In the genomic region with DNA sequence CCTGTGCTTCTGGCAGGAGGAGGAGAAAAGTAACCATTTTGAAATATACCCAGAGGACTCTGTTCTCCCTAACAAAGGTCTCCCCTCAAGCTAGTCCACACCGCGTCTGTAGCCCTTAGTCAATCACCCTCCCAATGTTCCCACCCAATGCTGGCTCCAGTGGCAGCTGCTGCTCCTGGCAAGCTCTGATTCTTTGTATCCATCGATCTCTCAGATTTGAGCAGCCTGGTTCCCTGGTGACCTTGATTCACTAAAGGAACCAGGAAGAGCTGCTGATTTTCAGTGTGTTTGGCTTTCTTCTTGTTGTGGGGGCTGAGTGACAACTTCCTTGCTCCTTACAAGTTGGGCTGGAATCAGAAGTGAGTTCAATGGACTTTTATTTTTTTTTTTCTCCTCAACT, we compare ENCODE assay signal across 20 cellular contexts.
A peak's percentile ranks its signal among the peaks of the same experiment; 100 is the strongest.
DNase-seq lines count a peak whose midpoint lies in the region; ATAC-seq and TF ChIP-seq lines count a peak whose summit lies in the region.
"Had no signal": no experiment of that assay in that cellular context is flagged by ENCODE, and none has a peak within 500 bp of the region (broad histone marks: within the 10 kb centered on the region; RNA-seq: fewer than 3 reads in every experiment).

No MANE protein-coding gene starts in this region.

- H3K9me3 Mint-ChIP-seq in effector memory CD8-positive, alpha-beta T cell = no peaks in the 10 kb centered on the region
- H3K9me3 Mint-ChIP-seq: activated T-helper 17 cell treated with anti-CD3 and anti-CD28 coated beads, Interleukin-2, amount 50 U/mL, for 72 hours; CD8-positive, alpha-beta T cell had no signal

- H3K27ac ChIP-seq in body of pancreas = peak overlapping the region in 2 of 4 donors; percentile 36 to 50
- H3K27ac ChIP-seq in thoracic aorta = peak overlapping the region; percentile 27 to 38
- H3K27ac ChIP-seq: A549, adrenal gland, thyroid gland had no signal

- H3K4me3 ChIP-seq in body of pancreas = no peak overlapping the region
- no peak overlapping the region for H3K4me3 ChIP-seq in mucosa of descending colon
- H3K4me3 ChIP-seq in thoracic aorta = no peak overlapping the region
- H3K4me3 ChIP-seq: A549, adrenal gland, GM12878, SJCRH30, thyroid gland had no signal

- no peak overlapping the region for H3K27ac Mint-ChIP-seq in effector memory CD8-positive, alpha-beta T cell
- H3K27ac Mint-ChIP-seq: activated T-helper 17 cell treated with anti-CD3 and anti-CD28 coated beads, Interleukin-2, amount 50 U/mL, for 72 hours; CD8-positive, alpha-beta T cell had no signal

- no peak for TF ChIP-seq POLR2A in body of pancreas (IDR thresholded peaks at IDR 0.05)

- intact Hi-C loops in body of pancreas (cut with DNase I) = no loop called here
- intact Hi-C loops in mucosa of descending colon (cut with DNase I, micrococcal nuclease) = no loop called here

- no peak for TF ChIP-seq CTCF in body of pancreas (IDR thresholded peaks at IDR 0.05)
- no peak for TF ChIP-seq CTCF in mucosa of descending colon (IDR thresholded peaks at IDR 0.05)
- no peak for TF ChIP-seq CTCF in thoracic aorta (IDR thresholded peaks at IDR 0.05)

- no peaks in the 10 kb centered on the region for H3K27me3 ChIP-seq in body of pancreas
- no peaks in the 10 kb centered on the region for H3K27me3 ChIP-seq in thoracic aorta (replicated peaks; ENCODE audit: insufficient read depth)
- H3K27me3 ChIP-seq: adrenal gland, SJCRH30, thyroid gland had no signal

- 4% methylated on average over 3 of the region's 3 CpGs for WGBS in body of pancreas, 2 donors

- no peaks in the 10 kb centered on the region for H3K9me3 ChIP-seq in body of pancreas
- H3K9me3 ChIP-seq in mucosa of descending colon = no peaks in the 10 kb centered on the region
- no peaks in the 10 kb centered on the region for H3K9me3 ChIP-seq in thoracic aorta
- H3K9me3 ChIP-seq: A549, adrenal gland, SJCRH30, thyroid gland had no signal

- ATAC-seq in body of pancreas (peak; percentile 89), mucosa of descending colon (peak; percentile 33), thoracic aorta (ENCODE audit: insufficient number of reproducible peaks, low FRiP score, low read depth) (no peak)
- ATAC-seq in effector memory CD8-positive, alpha-beta T cell (replicated peaks) = no peak
- ATAC-seq: A549; activated T-helper 17 cell treated with anti-CD3 and anti-CD28 coated beads, Interleukin-2, amount 50 U/mL, for 72 hours; CD8-positive, alpha-beta T cell; GM12878 had no signal

- H3K36me3 ChIP-seq in body of pancreas (replicated peaks in 1 of 2; ENCODE audit: insufficient read depth in 1 of 2, low read depth in 2 of 2) (no peaks in the 10 kb centered on the region), mucosa of descending colon (ENCODE audit: low read depth) (no peaks in the 10 kb centered on the region), thoracic aorta (no peaks in the 10 kb centered on the region)
- H3K36me3 ChIP-seq: adrenal gland, SJCRH30, thyroid gland had no signal

- DNase-seq in NCI-H345 (lab: John Stamatoyannopoulos, UW) (peak; percentile 33), NCI-H345 treated with DMSO at 0.1 percent for 48 hours (lab: John Stamatoyannopoulos, UW; ENCODE audit: unreplicated experiment) (no peak), body of pancreas (peak; percentile 54 to 81 (median 72)), mucosa of descending colon (no peak), thoracic aorta (ENCODE audit: low spot score) (no peak), SW480 (ENCODE audit: low spot score) (no peak), HuH-7 (ENCODE audit: low spot score) (no peak)
- DNase-seq in effector memory CD8-positive, alpha-beta T cell = no peak
- DNase-seq: activated CD4-positive, alpha-beta T cell treated with anti-CD3 and anti-CD28 coated beads, Interleukin-2, amount 50 U/mL, for 48 hours; CD8-positive, alpha-beta T cell; head of caudate nucleus; Karpas-422; NCI-H187; stimulated activated CD4-positive, alpha-beta T cell treated with anti-CD3 and anti-CD28 coated beads, Interleukin-2, amount 100 ng/mL, for 24 hours; thyroid gland had no signal

- H3K36me3 Mint-ChIP-seq in effector memory CD8-positive, alpha-beta T cell (ENCODE audit: insufficient read depth) = no peaks in the 10 kb centered on the region
- H3K36me3 Mint-ChIP-seq: CD8-positive, alpha-beta T cell had no signal

- H3K27me3 Mint-ChIP-seq in effector memory CD8-positive, alpha-beta T cell = no peaks in the 10 kb centered on the region
- H3K27me3 Mint-ChIP-seq: activated T-helper 17 cell treated with anti-CD3 and anti-CD28 coated beads, Interleukin-2, amount 50 U/mL, for 72 hours had no signal

- H3K4me1 Mint-ChIP-seq in effector memory CD8-positive, alpha-beta T cell (ENCODE audit: low read depth in 2 of 2) = no peaks in the 10 kb centered on the region
- H3K4me1 Mint-ChIP-seq: activated T-helper 17 cell treated with anti-CD3 and anti-CD28 coated beads, Interleukin-2, amount 50 U/mL, for 72 hours had no signal

- no peak overlapping the region for H3K4me3 Mint-ChIP-seq in effector memory CD8-positive, alpha-beta T cell
- H3K4me3 Mint-ChIP-seq: activated T-helper 17 cell treated with anti-CD3 and anti-CD28 coated beads, Interleukin-2, amount 50 U/mL, for 72 hours; CD8-positive, alpha-beta T cell had no signal

- H3K4me1 ChIP-seq in body of pancreas (peaks cover 23% of the 10 kb centered on the region), mucosa of descending colon (ENCODE audit: low read depth) (peaks cover 5% of the 10 kb centered on the region), thoracic aorta (ENCODE audit: control insufficient read depth in 1 of 2, low read depth in 2 of 2) (peaks cover 9 to 26% of the 10 kb centered on the region in 2 donors)
- H3K4me1 ChIP-seq: A549, thyroid gland had no signal

Comparison
In these comparisons a context has a peak if more than half of its experiments do, and no peak if none do; other contexts are left out.
1. DNase-seq: peak in NCI-H345 (single experiment) and body of pancreas (4 of 4); none in NCI-H345 treated with DMSO at 0.1 percent for 48 hours (single experiment), mucosa of descending colon (0 of 3), thoracic aorta (single experiment), SW480 (single experiment), HuH-7 (single experiment) and effector memory CD8-positive, alpha-beta T cell (0 of 3).
2. ATAC-seq: peak in body of pancreas (single experiment) and mucosa of descending colon (single experiment); none in thoracic aorta (single experiment) and effector memory CD8-positive, alpha-beta T cell (single experiment).